In genomic region chr1:246923900-246924299, GRCh38 we compare ENCODE assay signal across 29 cellular contexts. TPM values are rescaled to one million over a fixed set of nuclear protein-coding genes. Genes with fewer than 3 reads are reported as not detected.
DNase-seq lines count a peak whose midpoint lies in the region; ATAC-seq, FAIRE-seq and TF ChIP-seq lines count a peak whose summit lies in the region.
"Had no signal": no experiment of that assay in that cellular context is flagged by ENCODE, and none has a peak within 500 bp of the region (broad histone marks: within the 10 kb centered on the region; RNA-seq: fewer than 3 reads in every experiment).

No MANE protein-coding gene starts in this region.

- H3K4me1 Mint-ChIP-seq in IgD-negative memory B cell: peaks cover 23 to 40% (median 32%) of the 10 kb centered on the region in 3 donors
- H3K4me1 Mint-ChIP-seq in Calu3 (ENCODE audit: low read depth, unreplicated experiment): peaks cover 12% of the 10 kb centered on the region

- H3K9me3 ChIP-seq in DND-41 (ENCODE audit: insufficient read depth, low read length, severe bottlenecking) (no peaks in the 10 kb centered on the region), K562 (replicated peaks; ENCODE audit: control insufficient read depth, insufficient read depth, low read depth, low read length) (0 out of 2 replicates have a peak, but pooled peaks cover 2% of the 10 kb centered on the region), neutrophil (no peaks in the 10 kb centered on the region)
- H3K9me3 ChIP-seq: body of pancreas, esophagus squamous epithelium, gastrocnemius medialis, sigmoid colon, stomach, tibial artery had no signal

- no peak for TF ChIP-seq CTCF in DND-41 (IDR thresholded peaks at IDR 0.05; ENCODE audit: borderline replicate concordance, extremely low read depth, low read length, poor library complexity, severe bottlenecking)
- no peak for TF ChIP-seq CTCF in K562 (IDR thresholded peaks at IDR 0.05 in 2 of 3, conservative IDR thresholded peaks at IDR 0.05 in 1 of 3; ENCODE audit: insufficient read depth in 2 of 3, low read depth in 1 of 3, low read length in 3 of 3)
- no peak for TF ChIP-seq CTCF in neutrophil (IDR thresholded peaks at IDR 0.05)
- no peak for TF ChIP-seq CTCF in Calu3 (IDR thresholded peaks at IDR 0.05; ENCODE audit: unreplicated experiment)

- BruUV-seq in K562 (replicated peaks; lab: Mats Ljungman, UMichigan): no TSS peak
- no TSS peak for BruUV-seq in Calu3 (replicated peaks; lab: Mats Ljungman, UMichigan)

- DNase-seq in DND-41 (no peak), K562 (ENCODE audit: extremely low read depth in 1 of 4, low spot score in 3 of 4) (peak in 2 of 4 experiments; percentile 23 to 24), Calu3 (no peak), sciatic nerve (ENCODE audit: low spot score) (no peak)
- DNase-seq in activated effector memory CD4-positive, alpha-beta T cell treated with Interleukin-2 at 50 U/mL for 16 hours: no peak
- DNase-seq: activated CD4-positive, alpha-beta T cell treated with anti-CD3 and anti-CD28 coated beads, Interleukin-2, amount 50 U/mL, for 4 hours; activated effector memory CD4-positive, alpha-beta T cell treated with anti-CD3 and anti-CD28 coated beads, Interleukin-2, amount 50 U/mL, for 16 hours; body of pancreas; effector memory CD4-positive, alpha-beta T cell; esophagus squamous epithelium; gastrocnemius medialis; GF-D8; hypothalamus; left ventricle myocardium superior; midbrain; NCI-H1694 treated with DMSO at 0.1 percent for 48 hours; NCI-H2171 treated with DMSO at 0.1 percent for 48 hours; NCI-H524 treated with DMSO at 0.1 percent for 48 hours; RPMI8226; sigmoid colon; stomach; tibial artery had no signal

- ATAC-seq in DND-41 (ENCODE audit: insufficient read depth, low read depth): 0 out of 3 replicates have a peak, but pooled peaks have one; percentile 8
- peak; percentile 30 for ATAC-seq in K562
- ATAC-seq in sciatic nerve: no peak
- ATAC-seq: body of pancreas, gastrocnemius medialis, left ventricle myocardium superior had no signal

- POLR2A ChIA-PET in K562 (lab: Yijun Ruan, JAX): interaction anchor here (0.9 kb wide), 1 partner anchor 10 kb away, joined by 3 read pairs; no protein-coding TSS in a partner anchor

- H3K4me3 ChIP-seq in DND-41 (ENCODE audit: low read depth in 1 of 2, low read length in 2 of 2): no peak overlapping the region
- no peak overlapping the region for H3K4me3 ChIP-seq in K562
- H3K4me3 ChIP-seq in neutrophil (ENCODE audit: low read depth in 1 of 2, low read length in 1 of 2): no peak overlapping the region
- H3K4me3 ChIP-seq: body of pancreas, esophagus squamous epithelium, gastrocnemius medialis, sigmoid colon, stomach, tibial artery had no signal

- peaks cover 64% of the 10 kb centered on the region for H4K20me1 ChIP-seq in DND-41 (ENCODE audit: insufficient read depth, low read length)
- peaks cover 21% of the 10 kb centered on the region for H4K20me1 ChIP-seq in K562 (replicated peaks; ENCODE audit: control insufficient read depth, insufficient read depth, low read length)

- H3K27me3 ChIP-seq in DND-41 (ENCODE audit: insufficient read depth, low read length, poor library complexity): no peaks in the 10 kb centered on the region
- H3K27me3 ChIP-seq in K562 (ENCODE audit: control insufficient read depth in 2 of 2, insufficient read depth in 2 of 2, low read length in 2 of 2): no peaks in the 10 kb centered on the region
- no peaks in the 10 kb centered on the region for H3K27me3 ChIP-seq in neutrophil
- H3K27me3 ChIP-seq: body of pancreas, esophagus squamous epithelium, gastrocnemius medialis, sigmoid colon, stomach, tibial artery had no signal

- H3K27me3 Mint-ChIP-seq in IgD-negative memory B cell: no peaks in the 10 kb centered on the region
- no peaks in the 10 kb centered on the region for H3K27me3 Mint-ChIP-seq in Calu3 (ENCODE audit: unreplicated experiment)

- no peak overlapping the region for H3K9ac ChIP-seq in DND-41 (ENCODE audit: low read depth, low read length)
- peak overlapping the region in 1 of 2 experiments; percentile 12; a peak in 1 of 4 replicates for H3K9ac ChIP-seq in K562 (ENCODE audit: insufficient read depth in 1 of 2, low read depth in 2 of 2, low read length in 2 of 2)
- H3K9ac ChIP-seq: KMS-11, parathyroid adenoma had no signal

- H3K27ac ChIP-seq in DND-41 (ENCODE audit: low read length) (no peak overlapping the region), K562 (ENCODE audit: extremely low read depth, low read depth, low read length) (peak overlapping the region; percentile 16; the same call in 1 of the 3 replicates), neutrophil (peak overlapping the region; percentile 25)
- H3K27ac ChIP-seq: body of pancreas, esophagus squamous epithelium, KMS-11, parathyroid adenoma, stomach, tibial artery had no signal

- WGBS in K562 (ENCODE audit: insufficient coverage, low coverage, missing lambda C conversion rate): 22% methylated on average over 3 of the region's 3 CpGs

- no peak for TF ChIP-seq RAD21 in K562 (CRISPR knock-in tag; conservative IDR thresholded peaks at IDR 0.05 in 1 of 2, IDR thresholded peaks at IDR 0.05 in 1 of 2)

- FAIRE-seq in K562 (lab: Jason Lieb, UNC): no peak
- FAIRE-seq: H1, HTR-8/SVneo had no signal

- H3K4me2 ChIP-seq in DND-41 (ENCODE audit: insufficient read depth, low read length) (0 out of 2 replicates have a peak overlapping the region, but pooled peaks have one; percentile 5), K562 (ENCODE audit: insufficient read depth, low read length) (no peak overlapping the region)
- H3K4me2 ChIP-seq: KMS-11 had no signal

- TF ChIP-seq POLR2A in K562 (conservative IDR thresholded peaks at IDR 0.05): no peak

- intact Hi-C loops in K562 (cut with micrococcal nuclease): no loop called here
- intact Hi-C loops in Calu3 (cut with micrococcal nuclease; ENCODE audit: unreplicated experiment): no loop called here
- intact Hi-C loops in sciatic nerve (cut with DNase I): no loop called here

- H2AFZ ChIP-seq in DND-41 (ENCODE audit: low read depth, low read length): no peak overlapping the region
- no peak overlapping the region for H2AFZ ChIP-seq in K562 (ENCODE audit: low read depth, low read length)
- H2AFZ ChIP-seq: parathyroid adenoma had no signal

- H3K4me1 ChIP-seq in DND-41 (ENCODE audit: insufficient read depth, low read length) (peaks cover 16% of the 10 kb centered on the region), K562 (replicated peaks in 1 of 2; ENCODE audit: control insufficient read depth in 2 of 2, insufficient read depth in 2 of 2, low read length in 2 of 2) (peaks cover 7 to 13% of the 10 kb centered on the region in 2 experiments; a peak in 4 of 5 replicates), neutrophil (ENCODE audit: control insufficient read depth in 1 of 2, insufficient read depth in 1 of 2, low read depth in 1 of 2, low read length in 1 of 2) (peaks cover 3 to 11% of the 10 kb centered on the region in 2 experiments)

- CTCF ChIA-PET in K562 (lab: Yijun Ruan, JAX; ENCODE audit: low intra/inter-chr PET ratio) (no interaction called here), Calu3 (lab: Charles Lee) (no interaction called here)

- in situ Hi-C loops in K562 (cut with MboI): no loop called here

- H3K79me2 ChIP-seq in DND-41 (ENCODE audit: insufficient read depth, low read length): peaks cover 97% of the 10 kb centered on the region
- peaks cover 98% of the 10 kb centered on the region for H3K79me2 ChIP-seq in K562 (ENCODE audit: control insufficient read depth, insufficient read depth, low read length)

- H3K4me3 Mint-ChIP-seq in IgD-negative memory B cell (peak overlapping the region in 2 of 4 donors; percentile 45 to 52), Calu3 (ENCODE audit: low read depth, unreplicated experiment) (no peak overlapping the region)
- H3K4me3 Mint-ChIP-seq: nephron had no signal

- H3K36me3 ChIP-seq in DND-41 (ENCODE audit: insufficient read depth, low read length) (peaks cover 49% of the 10 kb centered on the region), K562 (ENCODE audit: control insufficient read depth, insufficient read depth, low read length) (peaks cover 64% of the 10 kb centered on the region), neutrophil (peaks cover 26% of the 10 kb centered on the region)

- H3K27ac Mint-ChIP-seq in IgD-negative memory B cell (peak overlapping the region in 2 of 3 donors; percentile 6 to 71), Calu3 (ENCODE audit: unreplicated experiment) (no peak overlapping the region)

- H3K9me1 ChIP-seq in K562 (ENCODE audit: control insufficient read depth, insufficient read depth, low read length): no peaks in the 10 kb centered on the region

- H3K36me3 Mint-ChIP-seq in IgD-negative memory B cell: peaks cover 4% of the 10 kb centered on the region
- H3K36me3 Mint-ChIP-seq in Calu3 (ENCODE audit: insufficient read depth, unreplicated experiment): peaks cover 37% of the 10 kb centered on the region

- H3K9me3 Mint-ChIP-seq in IgD-negative memory B cell (peaks cover 0 to 4% (median 0%) of the 10 kb centered on the region in 3 donors), Calu3 (ENCODE audit: low read depth, unreplicated experiment) (peaks cover 7% of the 10 kb centered on the region)

- no peak for TF ChIP-seq EP300 in K562 (IDR thresholded peaks at IDR 0.05; ENCODE audit: low read length)

TF ChIP-seq in K562, 482 proteins besides CTCF, POLR2A, EP300 and RAD21:
- 0 out of 2 replicates have a peak, but pooled peaks have one; percentile 1 for TF ChIP-seq NFE2L1 (tag; IDR thresholded peaks at IDR 0.05; ENCODE audit: borderline replicate concordance, low read depth)
- TF ChIP-seq CBFA2T3 (IDR thresholded peaks at IDR 0.05): peak; percentile 24; the same call in 1 of the 2 replicates
- TF ChIP-seq ZNF699 (CRISPR knock-in tag; IDR thresholded peaks at IDR 0.05; ENCODE audit: insufficient replicate concordance): no peak

RNA-seq across cellular contexts. Expression of gene AHCTF1, which starts 7.8 kb away (rescaled TPM):
- polyA plus RNA-seq in IgD-negative memory B cell (16.0 TPM), K562 (2011; rRNA removed) (31.2 and 47.6 TPM in 2 replicates), K562 (2014; fragmentation: Illumina TruSeq; extraction: Trizol) (69.0 and 88.0 TPM in 2 replicates), K562 (2014; fragmentation: Nextera tagmentation; extraction: Ambion mirVana) (10 to 100 TPM in 1 of 2 experiments, 1 to 10 TPM in 1; 9.4 to 15.4 TPM), K562 (2014; rRNA removed) (44.6 and 46.1 TPM in 2 replicates)
- total RNA-seq in K562 (2011; cell fraction: chromatin; rRNA removed; ENCODE audit: low replicate concordance): 56.4 and 208 TPM in 2 replicates
- 25.7 and 46.8 TPM in 2 replicates for total RNA-seq in K562 (2011; cell fraction: nucleolus; rRNA removed)
- 71.2 and 79.8 TPM in 2 replicates for total RNA-seq in K562 (2011; cell fraction: nucleoplasm; rRNA removed)
- total RNA-seq in K562 (2014; rRNA removed) (46.2 and 49.6 TPM in 2 replicates), K562 (2014; rRNA removed; fragmentation: Illumina TruSeq; extraction: Trizol) (97.4 and 99.7 TPM in 2 replicates), K562 (2015; rRNA removed; fragmentation: Illumina TruSeq; extraction: Trizol) (92.6 and 102 TPM in 2 replicates), K562 (2021) (62.6 and 69.8 TPM in 2 replicates), Calu3 (2022) (61.3 and 64.0 TPM in 2 replicates), sciatic nerve (46.4 TPM)
- polyA plus RNA-seq in K562 (2011; cell fraction: cytosol; rRNA removed): 9.3 and 16.0 TPM in 2 replicates
- 37.7 and 54.5 TPM in 2 replicates for polyA plus RNA-seq in K562 (2011; cell fraction: nucleus; rRNA removed)
- 27.4 and 31.3 TPM in 2 replicates for polyA plus RNA-seq in K562 (2012)
- polyA minus RNA-seq in K562 (2011; rRNA and poly(A)+ RNA removed): 132 and 152 TPM in 2 replicates
- 40.0 and 55.9 TPM in 2 replicates for polyA minus RNA-seq in K562 (2011; cell fraction: cytosol; rRNA and poly(A)+ RNA removed)
- polyA minus RNA-seq in K562 (2011; cell fraction: nucleus; rRNA and poly(A)+ RNA removed): 68.8 and 102 TPM in 2 replicates
